In genomic region chrX:42519666-42520231, GRCh38 we compare ENCODE assay signal across 12 cellular contexts.
DNase-seq lines count a peak whose midpoint lies in the region; ATAC-seq and TF ChIP-seq lines count a peak whose summit lies in the region.
"Had no signal": no experiment of that assay in that cellular context is flagged by ENCODE, and none has a peak within 500 bp of the region (broad histone marks: within the 10 kb centered on the region; RNA-seq: fewer than 3 reads in every experiment).

No MANE protein-coding gene starts in this region.

- DNase-seq in DMS 273 (lab: John Stamatoyannopoulos, UW; ENCODE audit: unreplicated experiment) (peak; percentile 29), DMS 273 treated with DMSO at 0.1 percent for 48 hours (lab: John Stamatoyannopoulos, UW) (no peak), OCI-M1 (lab: John Stamatoyannopoulos, UW) (peak; percentile 1), epithelial cell of esophagus (ENCODE audit: low read depth) (peak; percentile 59), smooth muscle cell of the brain vasculature (ENCODE audit: low read depth, low spot score) (peak; percentile 13), NCI-H1048 (lab: John Stamatoyannopoulos, UW) (no peak), T-helper 17 cell (no peak)
- DNase-seq: 8988T, MV-4-11 had no signal

- H3K27me3 Mint-ChIP-seq in T-helper 17 cell = no peaks in the 10 kb centered on the region
- H3K27me3 Mint-ChIP-seq: memory B cell had no signal

- ATAC-seq in T-helper 17 cell = no peak
- ATAC-seq in HG03342 (IDR thresholded peaks at IDR 0.05; ENCODE audit: unreplicated experiment) = no peak

- no peaks in the 10 kb centered on the region for H3K4me1 Mint-ChIP-seq in T-helper 17 cell

- peak; percentile 10 for TF ChIP-seq CTCF in epithelial cell of esophagus (IDR thresholded peaks at IDR 0.05; ENCODE audit: insufficient read depth, low read depth, low read length, missing control alignments)

- H3K4me3 ChIP-seq in epithelial cell of esophagus (ENCODE audit: low read length) = no peak overlapping the region
- H3K4me3 ChIP-seq: thyroid gland had no signal

- no peaks in the 10 kb centered on the region for H3K9me3 ChIP-seq in T-helper 17 cell (ENCODE audit: control insufficient read depth, low read length, poor library complexity, severe bottlenecking)
- H3K9me3 ChIP-seq: thyroid gland had no signal

- no peaks in the 10 kb centered on the region for H3K36me3 Mint-ChIP-seq in T-helper 17 cell (ENCODE audit: low read depth)
- H3K36me3 Mint-ChIP-seq: memory B cell had no signal

- no peak overlapping the region for H3K4me3 Mint-ChIP-seq in T-helper 17 cell
- H3K4me3 Mint-ChIP-seq: memory B cell had no signal

- no peak overlapping the region for H3K27ac Mint-ChIP-seq in T-helper 17 cell
- H3K27ac Mint-ChIP-seq: memory B cell had no signal

Comparison
In these comparisons a context has a peak if more than half of its experiments do, and no peak if none do; other contexts are left out.
1. DNase-seq: peak in DMS 273 (single experiment), OCI-M1 (single experiment), epithelial cell of esophagus (single experiment) and smooth muscle cell of the brain vasculature (single experiment); none in DMS 273 treated with DMSO at 0.1 percent for 48 hours (single experiment), NCI-H1048 (single experiment) and T-helper 17 cell (0 of 3).